Comparison of ENCODE assay signal across 1 cellular context in the genomic region with DNA sequence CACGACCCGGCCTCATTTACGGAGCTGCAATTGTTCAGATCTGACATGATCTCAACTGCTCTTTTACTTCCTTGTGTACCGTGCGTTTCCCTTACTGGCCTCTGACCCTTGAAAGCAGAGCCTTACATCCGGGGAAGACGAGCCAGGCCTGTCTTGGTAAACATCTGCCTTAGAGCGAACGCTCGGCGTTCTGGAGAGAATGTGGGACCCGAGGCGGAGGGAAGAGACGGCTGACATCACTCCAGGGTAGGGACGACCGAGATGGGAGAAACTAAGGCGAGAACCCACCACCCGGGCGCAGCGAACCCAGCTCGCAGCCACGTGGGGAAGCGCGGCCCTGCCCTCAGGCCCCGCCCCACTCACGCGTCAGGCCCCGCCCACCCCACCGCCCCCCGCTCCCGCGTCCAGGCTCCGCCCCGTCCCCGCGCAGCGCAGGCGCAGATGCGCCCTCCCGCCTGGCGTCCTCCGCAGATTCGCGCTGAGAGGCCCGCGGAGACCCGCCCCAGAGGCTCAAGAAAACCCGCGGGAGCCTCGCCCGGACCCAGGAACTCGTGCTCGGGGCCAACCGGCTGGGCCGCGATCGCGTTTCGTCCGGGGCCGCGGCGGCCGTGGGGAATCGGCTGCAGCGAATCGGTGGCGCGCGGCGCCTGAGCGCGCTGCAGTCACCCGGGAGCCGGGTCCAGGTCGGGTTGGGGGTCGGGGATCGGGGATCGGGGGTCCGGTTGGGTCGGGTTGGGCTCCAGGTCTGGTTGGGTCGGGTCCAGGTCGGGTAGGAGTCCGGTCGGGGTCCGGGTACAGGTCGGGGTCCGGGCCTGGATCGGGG.
TF ChIP-seq lines count a peak whose summit lies in the region.

TELO2 (plus strand) TSS at position 438 of the 823 bp plus-strand sequence. CDS start 922 bp downstream, outside the sequence.

TF ChIP-seq in GM12878, 131 proteins besides CTCF, POLR2A, EP300 and RAD21 (continued from another document and continues in another):
- TF ChIP-seq, protein P1, sequence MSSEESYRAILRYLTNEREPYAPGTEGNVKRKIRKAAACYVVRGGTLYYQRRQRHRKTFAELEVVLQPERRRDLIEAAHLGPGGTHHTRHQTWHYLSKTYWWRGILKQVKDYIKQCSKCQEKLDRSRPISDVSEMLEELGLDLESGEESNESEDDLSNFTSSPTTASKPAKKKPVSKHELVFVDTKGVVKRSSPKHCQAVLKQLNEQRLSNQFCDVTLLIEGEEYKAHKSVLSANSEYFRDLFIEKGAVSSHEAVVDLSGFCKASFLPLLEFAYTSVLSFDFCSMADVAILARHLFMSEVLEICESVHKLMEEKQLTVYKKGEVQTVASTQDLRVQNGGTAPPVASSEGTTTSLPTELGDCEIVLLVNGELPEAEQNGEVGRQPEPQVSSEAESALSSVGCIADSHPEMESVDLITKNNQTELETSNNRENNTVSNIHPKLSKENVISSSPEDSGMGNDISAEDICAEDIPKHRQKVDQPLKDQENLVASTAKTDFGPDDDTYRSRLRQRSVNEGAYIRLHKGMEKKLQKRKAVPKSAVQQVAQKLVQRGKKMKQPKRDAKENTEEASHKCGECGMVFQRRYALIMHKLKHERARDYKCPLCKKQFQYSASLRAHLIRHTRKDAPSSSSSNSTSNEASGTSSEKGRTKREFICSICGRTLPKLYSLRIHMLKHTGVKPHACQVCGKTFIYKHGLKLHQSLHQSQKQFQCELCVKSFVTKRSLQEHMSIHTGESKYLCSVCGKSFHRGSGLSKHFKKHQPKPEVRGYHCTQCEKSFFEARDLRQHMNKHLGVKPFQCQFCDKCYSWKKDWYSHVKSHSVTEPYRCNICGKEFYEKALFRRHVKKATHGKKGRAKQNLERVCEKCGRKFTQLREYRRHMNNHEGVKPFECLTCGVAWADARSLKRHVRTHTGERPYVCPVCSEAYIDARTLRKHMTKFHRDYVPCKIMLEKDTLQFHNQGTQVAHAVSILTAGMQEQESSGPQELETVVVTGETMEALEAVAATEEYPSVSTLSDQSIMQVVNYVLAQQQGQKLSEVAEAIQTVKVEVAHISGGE (CRISPR knock-in tag; IDR thresholded peaks at IDR 0.05) = no peak
- TF ChIP-seq JUNB (IDR thresholded peaks at IDR 0.05) (no peak), IRF3 (IDR thresholded peaks at IDR 0.05) (no peak), RUNX3 (IDR thresholded peaks at IDR 0.05; ENCODE audit: low read length) (no peak), NBN (IDR thresholded peaks at IDR 0.05) (0 out of 2 replicates have a peak, but pooled peaks have one; percentile 50), IKZF1 (conservative IDR thresholded peaks at IDR 0.05) (peak; percentile 88), WRNIP1 (IDR thresholded peaks at IDR 0.05; ENCODE audit: borderline replicate concordance, low read depth, low read length) (no peak), GATAD2B (conservative IDR thresholded peaks at IDR 0.05; ENCODE audit: low read depth) (no peak; the same call in 1 of the 2 replicates), PAX5 (IDR thresholded peaks at IDR 0.05; ENCODE audit: borderline replicate concordance, low read depth, low read length) (no peak), KLF5 (IDR thresholded peaks at IDR 0.05; ENCODE audit: partially characterized antibody) (no peak), SMC3 (IDR thresholded peaks at IDR 0.05; ENCODE audit: borderline replicate concordance, low read length) (no peak), NR2F1 (conservative IDR thresholded peaks at IDR 0.05) (peak; percentile 92), USF1 (IDR thresholded peaks at IDR 0.05; ENCODE audit: borderline replicate concordance, extremely low read length, insufficient read depth, low read depth, low read length) (peak; percentile 55), SIN3A (IDR thresholded peaks at IDR 0.05; ENCODE audit: low read depth, low read length) (peak; percentile 67), HDGF (IDR thresholded peaks at IDR 0.05) (0 out of 2 replicates have a peak, but pooled peaks have one; percentile 49), SUPT20H (IDR thresholded peaks at IDR 0.05; ENCODE audit: borderline replicate concordance, control insufficient read depth, low read depth, low read length) (no peak), LARP7 (IDR thresholded peaks at IDR 0.05) (peak; percentile 95), SPI1 (IDR thresholded peaks at IDR 0.05; ENCODE audit: borderline replicate concordance, insufficient read depth, low read depth, low read length) (no peak), BHLHE40 (IDR thresholded peaks at IDR 0.05; ENCODE audit: borderline replicate concordance in 1 of 2, low read depth in 2 of 2, low read length in 1 of 2) (peak in 1 of 2 experiments; percentile 79; a peak in 2 of 4 replicates), JUND (IDR thresholded peaks at IDR 0.05; ENCODE audit: low read depth, low read length) (no peak), RELA (IDR thresholded peaks at IDR 0.05; ENCODE audit: borderline replicate concordance, partially characterized antibody) (peak; percentile 15), ZSCAN29 (IDR thresholded peaks at IDR 0.05) (no peak), ESRRA (IDR thresholded peaks at IDR 0.05; ENCODE audit: low read length) (no peak), HCFC1 (IDR thresholded peaks at IDR 0.05; ENCODE audit: low read length) (peak; percentile 4; the same call in 1 of the 2 replicates), BACH1 (IDR thresholded peaks at IDR 0.05; ENCODE audit: borderline replicate concordance) (no peak), CBX3 (IDR thresholded peaks at IDR 0.05; ENCODE audit: borderline replicate concordance, low read depth) (no peak), CUX1 (IDR thresholded peaks at IDR 0.05; ENCODE audit: insufficient replicate concordance, low read depth, low read length) (no peak), RELB (IDR thresholded peaks at IDR 0.05; ENCODE audit: low read depth) (no peak), TAF1 (IDR thresholded peaks at IDR 0.05; ENCODE audit: borderline replicate concordance, low read depth, low read length) (peak; percentile 72; the same call in 1 of the 2 replicates), EGR1 (IDR thresholded peaks at IDR 0.05; ENCODE audit: borderline replicate concordance in 1 of 2, low read depth in 2 of 2, low read length in 2 of 2) (peak in 1 of 2 experiments; percentile 79; a peak in 1 of 3 replicates), MYC (IDR thresholded peaks at IDR 0.05; ENCODE audit: insufficient read depth, insufficient read length, insufficient replicate concordance, low read length, severe bottlenecking) (peak; percentile 49), ZNF217 (IDR thresholded peaks at IDR 0.05) (no peak), ZZZ3 (IDR thresholded peaks at IDR 0.05; ENCODE audit: control insufficient read depth, insufficient read length, low read depth) (no peak), MAX (IDR thresholded peaks at IDR 0.05; ENCODE audit: low read depth, low read length) (peak; percentile 78; the same call in 1 of the 2 replicates), TCF7 (IDR thresholded peaks at IDR 0.05; ENCODE audit: borderline replicate concordance) (no peak), ZBTB4 (CRISPR knock-in tag; IDR thresholded peaks at IDR 0.05) (no peak), SMAD5 (IDR thresholded peaks at IDR 0.05; ENCODE audit: low read depth) (0 out of 2 replicates have a peak, but pooled peaks have one; percentile 30), CBX5 (IDR thresholded peaks at IDR 0.05; ENCODE audit: low read depth) (no peak), YY1 (IDR thresholded peaks at IDR 0.05; ENCODE audit: low read depth, low read length) (peak; percentile 51), ZBED1 (IDR thresholded peaks at IDR 0.05; ENCODE audit: borderline replicate concordance) (no peak), TARDBP (IDR thresholded peaks at IDR 0.05; ENCODE audit: borderline replicate concordance) (no peak)
- TF ChIP-seq, protein P2, sequence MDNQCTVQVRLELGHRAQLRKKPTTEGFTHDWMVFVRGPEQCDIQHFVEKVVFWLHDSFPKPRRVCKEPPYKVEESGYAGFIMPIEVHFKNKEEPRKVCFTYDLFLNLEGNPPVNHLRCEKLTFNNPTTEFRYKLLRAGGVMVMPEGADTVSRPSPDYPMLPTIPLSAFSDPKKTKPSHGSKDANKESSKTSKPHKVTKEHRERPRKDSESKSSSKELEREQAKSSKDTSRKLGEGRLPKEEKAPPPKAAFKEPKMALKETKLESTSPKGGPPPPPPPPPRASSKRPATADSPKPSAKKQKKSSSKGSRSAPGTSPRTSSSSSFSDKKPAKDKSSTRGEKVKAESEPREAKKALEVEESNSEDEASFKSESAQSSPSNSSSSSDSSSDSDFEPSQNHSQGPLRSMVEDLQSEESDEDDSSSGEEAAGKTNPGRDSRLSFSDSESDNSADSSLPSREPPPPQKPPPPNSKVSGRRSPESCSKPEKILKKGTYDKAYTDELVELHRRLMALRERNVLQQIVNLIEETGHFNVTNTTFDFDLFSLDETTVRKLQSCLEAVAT (IDR thresholded peaks at IDR 0.05) = 0 out of 2 replicates have a peak, but pooled peaks have one; percentile 43
